17 cellular contexts compared by ENCODE assay signal in genomic region chr5:33482335-33482734, GRCh38.
"Had no signal": no experiment of that assay in that cellular context is flagged by ENCODE, and none has a peak within 500 bp of the region (broad histone marks: within the 10 kb centered on the region; RNA-seq: fewer than 3 reads in every experiment).

No MANE protein-coding gene starts in this region.

- DNase-seq: activated effector memory CD4-positive, alpha-beta T cell treated with Interleukin-2 at 50 U/mL for 16 hours; activated T-cell treated with anti-CD3 and anti-CD28 coated beads, Interleukin-2, amount 50 U/mL, for 24 hours; caudate nucleus; colonic mucosa; effector CD4-positive, alpha-beta T cell; left cardiac atrium; mammary epithelial cell; natural killer cell; psoas muscle; stimulated activated CD4-positive, alpha-beta T cell treated with anti-CD3 and anti-CD28 coated beads, Interleukin-4, amount 100 ng/mL, for 1 hour; stimulated activated CD8-positive, alpha-beta memory T cell treated with anti-CD3 and anti-CD28 coated beads, Interleukin-4, amount 100 ng/mL, for 48 hours; testis had no signal

- H3K4me1 Mint-ChIP-seq: activated naive CD4-positive, alpha-beta T cell treated with anti-CD3 and anti-CD28 coated beads, Interleukin-2, amount 50 U/mL, for 24 hours; natural killer cell had no signal

- H3K79me2 ChIP-seq: hepatocyte had no signal

- H3K27ac ChIP-seq: colonic mucosa, epithelial cell of prostate, gastroesophageal sphincter, hepatocyte, psoas muscle, testis had no signal

- H3K4me3 ChIP-seq: colonic mucosa, gastroesophageal sphincter, hepatocyte, psoas muscle, testis had no signal

- H3K27me3 ChIP-seq: colonic mucosa, gastroesophageal sphincter, hepatocyte, testis had no signal

- H3K27ac Mint-ChIP-seq: activated naive CD4-positive, alpha-beta T cell treated with anti-CD3 and anti-CD28 coated beads, Interleukin-2, amount 50 U/mL, for 24 hours; activated T-cell treated with anti-CD3 and anti-CD28 coated beads, Interleukin-2, amount 50 U/mL, for 24 hours; natural killer cell; stimulated activated naive CD8-positive, alpha-beta T cell treated with anti-CD3 and anti-CD28 coated beads, Interleukin-15, Interleukin-2, amounts not matched to agents 100 ng/mL and 50 ng/mL, for 24 hours had no signal

- H3K4me2 ChIP-seq: hepatocyte had no signal

- H3K9me3 ChIP-seq: colonic mucosa, gastroesophageal sphincter, psoas muscle, testis had no signal

- H3K4me1 ChIP-seq: colonic mucosa, psoas muscle, testis had no signal

- H3K36me3 ChIP-seq: colonic mucosa had no signal

- H3K27me3 Mint-ChIP-seq: activated naive CD4-positive, alpha-beta T cell treated with anti-CD3 and anti-CD28 coated beads, Interleukin-2, amount 50 U/mL, for 24 hours; activated T-cell treated with anti-CD3 and anti-CD28 coated beads, Interleukin-2, amount 50 U/mL, for 24 hours; stimulated activated naive CD8-positive, alpha-beta T cell treated with anti-CD3 and anti-CD28 coated beads, Interleukin-15, Interleukin-2, amounts not matched to agents 100 ng/mL and 50 ng/mL, for 24 hours had no signal

- ATAC-seq: gastroesophageal sphincter, left cardiac atrium, natural killer cell, psoas muscle had no signal

- H3K9me3 Mint-ChIP-seq: activated naive CD4-positive, alpha-beta T cell treated with anti-CD3 and anti-CD28 coated beads, Interleukin-2, amount 50 U/mL, for 24 hours; activated T-cell treated with anti-CD3 and anti-CD28 coated beads, Interleukin-2, amount 50 U/mL, for 24 hours; natural killer cell; stimulated activated naive CD8-positive, alpha-beta T cell treated with anti-CD3 and anti-CD28 coated beads, Interleukin-15, Interleukin-2, amounts not matched to agents 100 ng/mL and 50 ng/mL, for 24 hours had no signal

- H2AFZ ChIP-seq: hepatocyte had no signal

- H3K4me3 Mint-ChIP-seq: activated naive CD4-positive, alpha-beta T cell treated with anti-CD3 and anti-CD28 coated beads, Interleukin-2, amount 50 U/mL, for 24 hours; activated T-cell treated with anti-CD3 and anti-CD28 coated beads, Interleukin-2, amount 50 U/mL, for 24 hours; natural killer cell; stimulated activated naive CD8-positive, alpha-beta T cell treated with anti-CD3 and anti-CD28 coated beads, Interleukin-15, Interleukin-2, amounts not matched to agents 100 ng/mL and 50 ng/mL, for 24 hours had no signal
